ENCODE assay signal across 25 cellular contexts in the genomic region with DNA sequence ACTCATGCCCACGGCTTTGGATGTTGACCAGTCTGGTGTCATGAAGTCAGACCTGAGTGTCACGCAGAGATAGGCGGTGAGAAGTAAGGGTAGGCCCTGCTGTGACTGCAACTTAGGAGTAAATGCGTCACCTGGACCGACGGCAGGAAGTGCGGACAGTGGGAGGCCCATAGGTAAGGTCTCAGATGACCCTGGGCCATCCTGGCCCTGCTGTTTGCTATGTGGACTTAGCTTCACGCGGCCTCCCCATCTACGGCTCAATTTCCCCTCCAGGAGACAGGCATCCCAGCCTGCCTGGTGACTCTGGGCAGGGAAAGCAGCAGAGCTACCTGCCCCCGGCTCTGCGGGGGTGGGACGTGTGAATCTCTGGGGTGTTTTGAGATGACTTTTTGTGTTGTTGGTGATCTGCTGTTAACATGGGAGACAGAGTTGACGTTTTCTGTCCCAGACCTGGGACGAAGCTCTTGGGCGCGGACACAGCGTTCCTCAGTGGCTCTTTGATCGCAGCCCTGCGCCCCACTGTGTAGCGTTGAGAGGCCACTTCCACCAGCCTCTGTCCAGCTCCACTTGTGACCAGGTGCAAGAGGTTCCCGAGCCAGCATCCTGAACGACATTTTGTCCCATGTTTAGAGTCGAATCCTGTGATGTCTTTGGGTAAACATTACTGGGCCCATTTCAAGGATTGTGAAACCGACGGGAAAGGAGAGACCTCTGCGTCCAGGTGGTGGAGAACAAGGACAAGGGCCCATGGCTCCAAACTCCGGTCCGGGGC. TPM values are rescaled to one million over a fixed set of nuclear protein-coding genes. Genes with fewer than 3 reads are reported as not detected.
DNase-seq lines count a peak whose midpoint lies in the region; ATAC-seq, FAIRE-seq and TF ChIP-seq lines count a peak whose summit lies in the region.
"Had no signal": no experiment of that assay in that cellular context is flagged by ENCODE, and none has a peak within 500 bp of the region (broad histone marks: within the 10 kb centered on the region; RNA-seq: fewer than 3 reads in every experiment).

No MANE protein-coding gene starts in this region.

- ATAC-seq in activated naive CD8-positive, alpha-beta T cell treated with anti-CD3 and anti-CD28 coated beads, Interleukin-2, amount 10 ng/mL, durations not matched to agents 7 days and 5 days (ENCODE audit: low read depth) = no peak
- ATAC-seq in activated naive CD8-positive, alpha-beta T cell treated with anti-CD3 and anti-CD28 coated beads, Interleukin-2, amount 50 U/mL, for 24 hours = no peak
- no peak for ATAC-seq in K562
- ATAC-seq in mucosa of descending colon = no peak
- ATAC-seq in HG03457 (IDR thresholded peaks at IDR 0.05; ENCODE audit: unreplicated experiment) = no peak

- H3K4me2 ChIP-seq in K562 (ENCODE audit: insufficient read depth, low read length) = no peak overlapping the region

- no TSS peak for BruUV-seq in K562 (replicated peaks; lab: Mats Ljungman, UMichigan)

- H3K36me3 Mint-ChIP-seq in activated naive CD8-positive, alpha-beta T cell treated with anti-CD3 and anti-CD28 coated beads, Interleukin-2, amount 10 ng/mL, durations not matched to agents 7 days and 5 days = no peaks in the 10 kb centered on the region
- no peaks in the 10 kb centered on the region for H3K36me3 Mint-ChIP-seq in activated naive CD8-positive, alpha-beta T cell treated with anti-CD3 and anti-CD28 coated beads, Interleukin-2, amount 50 U/mL, for 24 hours (ENCODE audit: low read depth)

- H3K36me3 ChIP-seq in K562 (ENCODE audit: control insufficient read depth, insufficient read depth, low read length) (no peaks in the 10 kb centered on the region), mucosa of descending colon (ENCODE audit: low read depth) (no peaks in the 10 kb centered on the region), tibial nerve (no peaks in the 10 kb centered on the region)
- H3K36me3 ChIP-seq: esophagus squamous epithelium had no signal

- WGBS in K562 (ENCODE audit: insufficient coverage, low coverage, missing lambda C conversion rate) = 3% methylated on average over 29 of the region's 29 CpGs
- WGBS in tibial nerve, 2 donors = 91% methylated on average over 29 of the region's 29 CpGs

- H3K4me3 Mint-ChIP-seq in activated naive CD8-positive, alpha-beta T cell treated with anti-CD3 and anti-CD28 coated beads, Interleukin-2, amount 10 ng/mL, durations not matched to agents 7 days and 5 days = no peak overlapping the region
- no peak overlapping the region for H3K4me3 Mint-ChIP-seq in activated naive CD8-positive, alpha-beta T cell treated with anti-CD3 and anti-CD28 coated beads, Interleukin-2, amount 50 U/mL, for 24 hours
- H3K4me3 Mint-ChIP-seq: T-helper 1 cell treated with Interleukin-12 subunit alpha and Interleukin-12 subunit beta and Interleukin-4 antibody, amounts not matched to agents 30 μg/mL and 1 μg/mL, for 36 hours had no signal

- H3K4me3 ChIP-seq in K562 (no peak overlapping the region), mucosa of descending colon (no peak overlapping the region), tibial nerve (no peak overlapping the region)
- H3K4me3 ChIP-seq: esophagus squamous epithelium had no signal

- no peak for TF ChIP-seq RAD21 in K562 (CRISPR knock-in tag; conservative IDR thresholded peaks at IDR 0.05 in 1 of 2, IDR thresholded peaks at IDR 0.05 in 1 of 2)

- no peak overlapping the region for H3K9ac ChIP-seq in K562 (ENCODE audit: insufficient read depth in 1 of 2, low read depth in 2 of 2, low read length in 2 of 2)

- no peaks in the 10 kb centered on the region for H3K9me1 ChIP-seq in K562 (ENCODE audit: control insufficient read depth, insufficient read depth, low read length)

- H3K9me3 Mint-ChIP-seq in activated naive CD8-positive, alpha-beta T cell treated with anti-CD3 and anti-CD28 coated beads, Interleukin-2, amount 10 ng/mL, durations not matched to agents 7 days and 5 days = peaks cover 4% of the 10 kb centered on the region
- no peaks in the 10 kb centered on the region for H3K9me3 Mint-ChIP-seq in activated naive CD8-positive, alpha-beta T cell treated with anti-CD3 and anti-CD28 coated beads, Interleukin-2, amount 50 U/mL, for 24 hours

- CTCF ChIA-PET in K562 (lab: Yijun Ruan, JAX; ENCODE audit: low intra/inter-chr PET ratio) = no interaction called here

- H3K27me3 Mint-ChIP-seq in activated naive CD8-positive, alpha-beta T cell treated with anti-CD3 and anti-CD28 coated beads, Interleukin-2, amount 10 ng/mL, durations not matched to agents 7 days and 5 days = peaks cover 9% of the 10 kb centered on the region
- H3K27me3 Mint-ChIP-seq in activated naive CD8-positive, alpha-beta T cell treated with anti-CD3 and anti-CD28 coated beads, Interleukin-2, amount 50 U/mL, for 24 hours = peaks cover 7% of the 10 kb centered on the region

- H3K27ac ChIP-seq in K562 (ENCODE audit: extremely low read depth, low read depth, low read length) (no peak overlapping the region), tibial nerve (no peak overlapping the region)
- H3K27ac ChIP-seq: esophagus squamous epithelium had no signal

- no peaks in the 10 kb centered on the region for H3K4me1 Mint-ChIP-seq in activated naive CD8-positive, alpha-beta T cell treated with anti-CD3 and anti-CD28 coated beads, Interleukin-2, amount 10 ng/mL, durations not matched to agents 7 days and 5 days
- H3K4me1 Mint-ChIP-seq in activated naive CD8-positive, alpha-beta T cell treated with anti-CD3 and anti-CD28 coated beads, Interleukin-2, amount 50 U/mL, for 24 hours = no peaks in the 10 kb centered on the region

- no peak for FAIRE-seq in K562 (lab: Jason Lieb, UNC)

- no peak overlapping the region for H2AFZ ChIP-seq in K562 (ENCODE audit: low read depth, low read length)

- H3K9me3 ChIP-seq in K562 (replicated peaks; ENCODE audit: control insufficient read depth, insufficient read depth, low read depth, low read length) = 0 out of 2 replicates have a peak, but pooled peaks cover 1% of the 10 kb centered on the region
- no peaks in the 10 kb centered on the region for H3K9me3 ChIP-seq in mucosa of descending colon
- no peaks in the 10 kb centered on the region for H3K9me3 ChIP-seq in tibial nerve
- H3K9me3 ChIP-seq: esophagus squamous epithelium had no signal

- H4K20me1 ChIP-seq in K562 (replicated peaks; ENCODE audit: control insufficient read depth, insufficient read depth, low read length) = no peaks in the 10 kb centered on the region

- H3K4me1 ChIP-seq in K562 (replicated peaks in 1 of 2; ENCODE audit: control insufficient read depth in 2 of 2, insufficient read depth in 2 of 2, low read length in 2 of 2) (no peaks in the 10 kb centered on the region), mucosa of descending colon (ENCODE audit: low read depth) (peaks cover 9% of the 10 kb centered on the region), tibial nerve (peaks cover 0 to 9% (median 4%) of the 10 kb centered on the region in 4 donors)

- H3K27me3 ChIP-seq in K562 (ENCODE audit: control insufficient read depth in 2 of 2, insufficient read depth in 2 of 2, low read length in 2 of 2) (peaks cover 15 to 48% of the 10 kb centered on the region in 2 experiments; a peak in 4 of 5 replicates), tibial nerve (peaks cover 0 to 9% of the 10 kb centered on the region in 2 donors)

- TF ChIP-seq POLR2A in K562 (conservative IDR thresholded peaks at IDR 0.05) = no peak
- TF ChIP-seq POLR2A in tibial nerve (IDR thresholded peaks at IDR 0.05) = no peak

- DNase-seq in activated naive CD8-positive, alpha-beta T cell treated with anti-CD3 and anti-CD28 coated beads, Interleukin-2, amount 10 ng/mL, durations not matched to agents 7 days and 5 days = peak; percentile 21
- DNase-seq in activated naive CD8-positive, alpha-beta T cell treated with anti-CD3 and anti-CD28 coated beads, Interleukin-2, amount 50 U/mL, for 24 hours = no peak
- DNase-seq in K562 (ENCODE audit: extremely low read depth in 1 of 4, low spot score in 3 of 4) (no peak), mucosa of descending colon (peak in 2 of 3 donors; percentile 20 to 22), tibial nerve (ENCODE audit: low spot score in 2 of 2) (peak; percentile 2 to 9), T-helper 2 cell (no peak), EL (no peak)
- DNase-seq: activated gamma-delta T cell; central memory CD4-positive, alpha-beta T cell; DMS 273 treated with DMSO at 0.1 percent for 48 hours; effector CD8-positive, alpha-beta T cell; esophagus squamous epithelium; GF-D8; NCI-H1436 treated with DMSO at 0.1 percent for 48 hours; NCI-H2227 treated with DMSO at 0.1 percent for 48 hours; NCI-H774; occipital lobe; SIG-M5 had no signal

- TF ChIP-seq EP300 in K562 (IDR thresholded peaks at IDR 0.05; ENCODE audit: low read length) = no peak
- no peak for TF ChIP-seq EP300 in tibial nerve (IDR thresholded peaks at IDR 0.05)

- in situ Hi-C loops in K562 (cut with MboI) = loop anchor here (5.0 to 25.0 kb wide), 2 partner anchors 54 to 279 kb away; no protein-coding TSS in a partner anchor

- H3K79me2 ChIP-seq in K562 (ENCODE audit: control insufficient read depth, insufficient read depth, low read length) = no peaks in the 10 kb centered on the region

- POLR2A ChIA-PET in activated naive CD8-positive, alpha-beta T cell treated with anti-CD3 and anti-CD28 coated beads, Interleukin-2, amount 10 ng/mL, durations not matched to agents 7 days and 5 days (lab: Charles Lee) = no interaction called here
- POLR2A ChIA-PET in K562 (lab: Yijun Ruan, JAX) = no interaction called here

- no peak for TF ChIP-seq CTCF in K562 (IDR thresholded peaks at IDR 0.05 in 2 of 3, conservative IDR thresholded peaks at IDR 0.05 in 1 of 3; ENCODE audit: insufficient read depth in 2 of 3, low read depth in 1 of 3, low read length in 3 of 3)
- TF ChIP-seq CTCF in mucosa of descending colon (IDR thresholded peaks at IDR 0.05) = no peak
- TF ChIP-seq CTCF in tibial nerve (IDR thresholded peaks at IDR 0.05) = no peak

- intact Hi-C loops in K562 (cut with micrococcal nuclease) = no loop called here
- intact Hi-C loops in mucosa of descending colon (cut with DNase I, micrococcal nuclease) = no loop called here

- H3K27ac Mint-ChIP-seq in activated naive CD8-positive, alpha-beta T cell treated with anti-CD3 and anti-CD28 coated beads, Interleukin-2, amount 10 ng/mL, durations not matched to agents 7 days and 5 days = no peak overlapping the region
- no peak overlapping the region for H3K27ac Mint-ChIP-seq in activated naive CD8-positive, alpha-beta T cell treated with anti-CD3 and anti-CD28 coated beads, Interleukin-2, amount 50 U/mL, for 24 hours
- H3K27ac Mint-ChIP-seq: T-helper 1 cell treated with Interleukin-12 subunit alpha and Interleukin-12 subunit beta and Interleukin-4 antibody, amounts not matched to agents 30 μg/mL and 1 μg/mL, for 36 hours had no signal

RNA-seq across cellular contexts. Expression of gene CRYAA, which starts 39.9 kb away (rescaled TPM):
- not detected for total RNA-seq in activated naive CD8-positive, alpha-beta T cell treated with anti-CD3 and anti-CD28 coated beads, Interleukin-2, amount 10 ng/mL, durations not matched to agents 7 days and 5 days
- total RNA-seq in K562 (2011; cell fraction: chromatin; rRNA removed; ENCODE audit: low replicate concordance) = not detected in 2 replicates
- total RNA-seq in K562 (2011; cell fraction: nucleolus; rRNA removed) = not detected in 2 replicates
- not detected in 2 replicates for total RNA-seq in K562 (2011; cell fraction: nucleoplasm; rRNA removed)
- total RNA-seq in K562 (2014; rRNA removed) (not detected in 2 replicates), K562 (2014; rRNA removed; fragmentation: Illumina TruSeq; extraction: Trizol) (not detected in 2 replicates), K562 (2015; rRNA removed; fragmentation: Illumina TruSeq; extraction: Trizol) (not detected in 2 replicates), K562 (2021) (not detected in 2 replicates), mucosa of descending colon (not detected), tibial nerve (not detected)
- polyA plus RNA-seq in K562 (2011; rRNA removed) (not detected in 2 replicates), K562 (2014; fragmentation: Illumina TruSeq; extraction: Trizol) (not detected in 2 replicates), K562 (2014; fragmentation: Nextera tagmentation; extraction: Ambion mirVana) (not detected), K562 (2014; rRNA removed) (not detected in 2 replicates)
- not detected in 2 replicates for polyA plus RNA-seq in K562 (2011; cell fraction: cytosol; rRNA removed)
- polyA plus RNA-seq in K562 (2011; cell fraction: nucleus; rRNA removed) = not detected in 2 replicates
- polyA plus RNA-seq in K562 (2012) = not detected in 2 replicates
- polyA minus RNA-seq in K562 (2011; rRNA and poly(A)+ RNA removed) = not detected in 2 replicates
- polyA minus RNA-seq in K562 (2011; cell fraction: cytosol; rRNA and poly(A)+ RNA removed) = not detected in 2 replicates
- not detected in 2 replicates for polyA minus RNA-seq in K562 (2011; cell fraction: nucleus; rRNA and poly(A)+ RNA removed)
- total RNA-seq: esophagus squamous epithelium, glomerular endothelial cell, H4, M059J, occipital lobe, OCI-LY7 had no signal
- polyA plus RNA-seq: AG04450 had no signal

Comparison
In these comparisons a context has a peak if more than half of its experiments do, and no peak if none do; other contexts are left out.
1. DNase-seq: peak in activated naive CD8-positive, alpha-beta T cell treated with anti-CD3 and anti-CD28 coated beads, Interleukin-2, amount 10 ng/mL, durations not matched to agents 7 days and 5 days (single experiment), mucosa of descending colon (2 of 3) and tibial nerve (2 of 2); none in activated naive CD8-positive, alpha-beta T cell treated with anti-CD3 and anti-CD28 coated beads, Interleukin-2, amount 50 U/mL, for 24 hours (single experiment), K562 (0 of 4), T-helper 2 cell (0 of 5) and EL (single experiment).